In genomic region chr1:24635195-24635843, GRCh38 we compare ENCODE assay signal across 9 cellular contexts. TPM values are rescaled to one million over a fixed set of nuclear protein-coding genes. Genes with fewer than 3 reads are reported as not detected.
DNase-seq lines count a peak whose midpoint lies in the region; ATAC-seq and TF ChIP-seq lines count a peak whose summit lies in the region.
"Had no signal": no experiment of that assay in that cellular context is flagged by ENCODE, and none has a peak within 500 bp of the region (broad histone marks: within the 10 kb centered on the region; RNA-seq: fewer than 3 reads in every experiment).

No MANE protein-coding gene starts in this region.

- POLR2A ChIA-PET in naive thymus-derived CD8-positive, alpha-beta T cell (lab: Charles Lee): no interaction called here

- H3K27ac Mint-ChIP-seq in activated CD8-positive, alpha-beta memory T cell treated with anti-CD3 and anti-CD28 coated beads, Interleukin-2, amount 10 ng/mL, durations not matched to agents 7 days and 5 days: no peak overlapping the region
- H3K27ac Mint-ChIP-seq in naive thymus-derived CD8-positive, alpha-beta T cell: peak overlapping the region in 1 of 10 donors; percentile 46
- H3K27ac Mint-ChIP-seq: activated naive CD4-positive, alpha-beta T cell treated with anti-CD3 and anti-CD28 coated beads, Interleukin-2, amount 50 U/mL, for 24 hours had no signal

- peak; percentile 66 for TF ChIP-seq CTCF in epithelial cell of esophagus (IDR thresholded peaks at IDR 0.05; ENCODE audit: insufficient read depth, low read depth, low read length, missing control alignments)

- no peaks in the 10 kb centered on the region for H3K36me3 Mint-ChIP-seq in activated CD8-positive, alpha-beta memory T cell treated with anti-CD3 and anti-CD28 coated beads, Interleukin-2, amount 10 ng/mL, durations not matched to agents 7 days and 5 days
- no peaks in the 10 kb centered on the region for H3K36me3 Mint-ChIP-seq in naive thymus-derived CD8-positive, alpha-beta T cell
- H3K36me3 Mint-ChIP-seq: activated naive CD4-positive, alpha-beta T cell treated with anti-CD3 and anti-CD28 coated beads, Interleukin-2, amount 50 U/mL, for 24 hours had no signal

- ATAC-seq in activated CD8-positive, alpha-beta memory T cell treated with anti-CD3 and anti-CD28 coated beads, Interleukin-2, amount 10 ng/mL, durations not matched to agents 7 days and 5 days: peak; percentile 79
- ATAC-seq in naive thymus-derived CD8-positive, alpha-beta T cell: peak; percentile 98 to 99
- ATAC-seq in GM18873 (IDR thresholded peaks at IDR 0.05; ENCODE audit: low FRiP score, unreplicated experiment): no peak
- ATAC-seq in GM18870 (IDR thresholded peaks at IDR 0.05; ENCODE audit: unreplicated experiment): no peak

- peaks cover 6% of the 10 kb centered on the region for H3K4me1 Mint-ChIP-seq in activated CD8-positive, alpha-beta memory T cell treated with anti-CD3 and anti-CD28 coated beads, Interleukin-2, amount 10 ng/mL, durations not matched to agents 7 days and 5 days
- peaks cover 3 to 6% (median 5%) of the 10 kb centered on the region in 4 donors for H3K4me1 Mint-ChIP-seq in naive thymus-derived CD8-positive, alpha-beta T cell

- CTCF ChIA-PET in activated CD8-positive, alpha-beta memory T cell treated with anti-CD3 and anti-CD28 coated beads, Interleukin-2, amount 10 ng/mL, durations not matched to agents 7 days and 5 days (lab: Charles Lee): interaction anchor here (0.6 to 4.6 kb wide), 11 partner anchors 26 to 1702 kb away, joined by 3 to 28 read pairs (median 4); no protein-coding TSS in a partner anchor

- H3K27me3 Mint-ChIP-seq in activated CD8-positive, alpha-beta memory T cell treated with anti-CD3 and anti-CD28 coated beads, Interleukin-2, amount 10 ng/mL, durations not matched to agents 7 days and 5 days: peaks cover 32% of the 10 kb centered on the region
- H3K27me3 Mint-ChIP-seq in naive thymus-derived CD8-positive, alpha-beta T cell: peaks cover 0 to 4% (median 2%) of the 10 kb centered on the region in 5 donors
- H3K27me3 Mint-ChIP-seq: activated naive CD4-positive, alpha-beta T cell treated with anti-CD3 and anti-CD28 coated beads, Interleukin-2, amount 50 U/mL, for 24 hours had no signal

- H3K4me3 ChIP-seq in epithelial cell of esophagus (ENCODE audit: low read length): no peak overlapping the region

- no peak overlapping the region for H3K4me3 Mint-ChIP-seq in activated CD8-positive, alpha-beta memory T cell treated with anti-CD3 and anti-CD28 coated beads, Interleukin-2, amount 10 ng/mL, durations not matched to agents 7 days and 5 days
- no peak overlapping the region for H3K4me3 Mint-ChIP-seq in naive thymus-derived CD8-positive, alpha-beta T cell
- H3K4me3 Mint-ChIP-seq: activated naive CD4-positive, alpha-beta T cell treated with anti-CD3 and anti-CD28 coated beads, Interleukin-2, amount 50 U/mL, for 24 hours had no signal

- in situ Hi-C loops in SK-MEL-5 (cut with HindIII; ENCODE audit: low pct_unique_long_range_greater_than_20kb, low sequenced_read_pairs): no loop called here

- no peaks in the 10 kb centered on the region for H3K9me3 Mint-ChIP-seq in activated CD8-positive, alpha-beta memory T cell treated with anti-CD3 and anti-CD28 coated beads, Interleukin-2, amount 10 ng/mL, durations not matched to agents 7 days and 5 days (ENCODE audit: low read depth)
- no peaks in the 10 kb centered on the region for H3K9me3 Mint-ChIP-seq in naive thymus-derived CD8-positive, alpha-beta T cell
- H3K9me3 Mint-ChIP-seq: activated naive CD4-positive, alpha-beta T cell treated with anti-CD3 and anti-CD28 coated beads, Interleukin-2, amount 50 U/mL, for 24 hours had no signal

- DNase-seq in activated CD8-positive, alpha-beta memory T cell treated with anti-CD3 and anti-CD28 coated beads, Interleukin-2, amount 10 ng/mL, durations not matched to agents 7 days and 5 days: no peak
- no peak for DNase-seq in activated CD8-positive, alpha-beta memory T cell treated with anti-CD3 and anti-CD28 coated beads for 24 hours
- DNase-seq in NCI-H1105 treated with DMSO at 0.1 percent for 48 hours (lab: John Stamatoyannopoulos, UW) (peak; percentile 82), SK-MEL-5 (ENCODE audit: low read depth, low spot score) (peak; percentile 88), epithelial cell of esophagus (ENCODE audit: low read depth) (peak; percentile 78)
- peak in 5 of 10 donors; percentile 7 to 72 (median 53) for DNase-seq in naive thymus-derived CD8-positive, alpha-beta T cell

RNA-seq across cellular contexts. Expression of gene SRRM1, which starts 7.8 kb away (rescaled TPM):
- 100 to 1,000 TPM; 191 to 215 TPM for total RNA-seq in activated CD8-positive, alpha-beta memory T cell treated with anti-CD3 and anti-CD28 coated beads, Interleukin-2, amount 10 ng/mL, durations not matched to agents 7 days and 5 days
- 17.3 and 20.7 TPM in 2 replicates for total RNA-seq in SK-MEL-5 (2014; rRNA removed; shearing (Covaris generic))
- 69.3 and 69.8 TPM in 2 replicates for polyA plus RNA-seq in SK-MEL-5 (2015; cell fraction: cytosol; rRNA removed)
- polyA plus RNA-seq in SK-MEL-5 (2015; cell fraction: nucleus; rRNA removed): 181 and 219 TPM in 2 replicates
- 100 to 1,000 TPM; 258 to 275 TPM for total RNA-seq in naive thymus-derived CD8-positive, alpha-beta T cell
- 100 to 1,000 TPM; 122 to 245 (median 197) TPM for polyA plus RNA-seq in naive thymus-derived CD8-positive, alpha-beta T cell

Comparison
In these comparisons a context has a peak if more than half of its experiments do, and no peak if none do; other contexts are left out.
1. ATAC-seq: peak in activated CD8-positive, alpha-beta memory T cell treated with anti-CD3 and anti-CD28 coated beads, Interleukin-2, amount 10 ng/mL, durations not matched to agents 7 days and 5 days (single experiment) and naive thymus-derived CD8-positive, alpha-beta T cell (2 of 2); none in GM18873 (single experiment) and GM18870 (single experiment).
2. DNase-seq: peak in NCI-H1105 treated with DMSO at 0.1 percent for 48 hours (single experiment), SK-MEL-5 (single experiment) and epithelial cell of esophagus (single experiment); none in activated CD8-positive, alpha-beta memory T cell treated with anti-CD3 and anti-CD28 coated beads, Interleukin-2, amount 10 ng/mL, durations not matched to agents 7 days and 5 days (single experiment) and activated CD8-positive, alpha-beta memory T cell treated with anti-CD3 and anti-CD28 coated beads for 24 hours (single experiment).